Comparison of ENCODE assay signal across 11 cellular contexts in genomic region chr1:6424000-6424565, GRCh38. TPM values are rescaled to one million over a fixed set of nuclear protein-coding genes. Genes with fewer than 3 reads are reported as not detected.
A peak's percentile ranks its signal among the peaks of the same experiment; 100 is the strongest.
DNase-seq lines count a peak whose midpoint lies in the region; ATAC-seq, FAIRE-seq and TF ChIP-seq lines count a peak whose summit lies in the region.
"Had no signal": no experiment of that assay in that cellular context is flagged by ENCODE, and none has a peak within 500 bp of the region (broad histone marks: within the 10 kb centered on the region; RNA-seq: fewer than 3 reads in every experiment).

No MANE protein-coding gene starts in this region.

- H3K18ac ChIP-seq in neuronal stem cell (ENCODE audit: low read length) = peak overlapping the region; percentile 89

- H3K36me3 ChIP-seq in bronchial epithelial cell (ENCODE audit: control insufficient read depth, insufficient read depth, low read length) (no peaks in the 10 kb centered on the region), neuronal stem cell (replicated peaks in 1 of 2; ENCODE audit: control insufficient read depth in 2 of 2, insufficient read depth in 2 of 2, low read length in 2 of 2) (no peaks in the 10 kb centered on the region)

- no peak overlapping the region for H3K4ac ChIP-seq in neuronal stem cell (ENCODE audit: low read length)

- no CpG with 5 or more reads among the region's 35 CpGs for WGBS in neuronal stem cell (ENCODE audit: extremely low coverage in 2 of 2, insufficient read length in 2 of 2, insufficient replicate concordance in 1 of 2), 2 donors

- no peak overlapping the region for H3K4me2 ChIP-seq in neuronal stem cell (ENCODE audit: insufficient read depth, low read length, poor library complexity, severe bottlenecking)

- H2AK5ac ChIP-seq in neuronal stem cell (ENCODE audit: low read depth, low read length) = peak overlapping the region; percentile 76

- H2BK15ac ChIP-seq in neuronal stem cell (ENCODE audit: low read length) = peak overlapping the region; percentile 94

- peaks cover 6 to 7% of the 10 kb centered on the region in 2 donors for H3K4me1 ChIP-seq in neuronal stem cell (ENCODE audit: control insufficient read depth in 2 of 2, insufficient read depth in 1 of 2, low read depth in 1 of 2, low read length in 2 of 2)

- no peak overlapping the region for H4K91ac ChIP-seq in neuronal stem cell (ENCODE audit: low read depth, low read length, poor library complexity)

- peak; percentile 49 for DNase-seq in NCI-H82 (lab: John Stamatoyannopoulos, UW)
- no peak for DNase-seq in NCI-H82 treated with DMSO at 0.1 percent for 48 hours (lab: John Stamatoyannopoulos, UW; ENCODE audit: unreplicated experiment)
- DNase-seq in HuH-7 (ENCODE audit: low spot score) = peak; percentile 55
- DNase-seq in bronchial epithelial cell (ENCODE audit: low read depth) = no peak
- no peak for DNase-seq in neuronal stem cell (ENCODE audit: low spot score)
- DNase-seq in NCI-H524 treated with DMSO at 0.1 percent for 48 hours (lab: John Stamatoyannopoulos, UW) = no peak
- DNase-seq in middle frontal gyrus (ENCODE audit: extremely low spot score, low spot score) = no peak
- DNase-seq: GOT3 had no signal

- H3K27me3 ChIP-seq in bronchial epithelial cell (ENCODE audit: control insufficient read depth, insufficient read depth, low read length) (no peaks in the 10 kb centered on the region), neuronal stem cell (ENCODE audit: control insufficient read depth in 3 of 3, insufficient read depth in 3 of 3, low read depth in 1 of 3, low read length in 3 of 3) (peaks cover 37 to 91% (median 72%) of the 10 kb centered on the region in 3 experiments)

- peak overlapping the region; percentile 28 for H2AFZ ChIP-seq in neuronal stem cell (ENCODE audit: low read length)

- no peak overlapping the region for H2BK5ac ChIP-seq in neuronal stem cell (ENCODE audit: low read length)

- H3K14ac ChIP-seq in neuronal stem cell (ENCODE audit: low read length) = no peak overlapping the region

- ATAC-seq in GM19395 (IDR thresholded peaks at IDR 0.05; ENCODE audit: unreplicated experiment) = no peak

- FAIRE-seq in bronchial epithelial cell (lab: Jason Lieb, UNC) = no peak

- H3K27ac ChIP-seq in neuronal stem cell (replicated peaks; ENCODE audit: low read length) = no peak overlapping the region

- H2BK120ac ChIP-seq in neuronal stem cell (ENCODE audit: low read depth, low read length) = peak overlapping the region; percentile 16

- peak overlapping the region; percentile 68 for H3K23ac ChIP-seq in neuronal stem cell (ENCODE audit: low read depth, low read length, poor library complexity)

- no peak for TF ChIP-seq CTCF in bronchial epithelial cell (IDR thresholded peaks at IDR 0.05; ENCODE audit: insufficient read depth, low read length, severe bottlenecking)

- peaks cover 2% of the 10 kb centered on the region for H3K79me1 ChIP-seq in neuronal stem cell (ENCODE audit: low read depth, low read length)

- H3K4me3 ChIP-seq in bronchial epithelial cell (ENCODE audit: low read depth, low read length) = peak overlapping the region; percentile 19
- no peak overlapping the region for H3K4me3 ChIP-seq in neuronal stem cell (ENCODE audit: low read length in 2 of 2)
- H3K4me3 ChIP-seq: lung had no signal

- H3K9me3 ChIP-seq in neuronal stem cell (replicated peaks in 1 of 2; ENCODE audit: control insufficient read depth in 2 of 2, insufficient read depth in 1 of 2, low read depth in 1 of 2, low read length in 2 of 2) = no peaks in the 10 kb centered on the region

- H4K8ac ChIP-seq in neuronal stem cell (ENCODE audit: low read depth, low read length) = no peak overlapping the region

- no peak overlapping the region for H3K9ac ChIP-seq in neuronal stem cell (ENCODE audit: low read depth, low read length, poor library complexity)

- H2BK12ac ChIP-seq in neuronal stem cell (ENCODE audit: low read length) = no peak overlapping the region

RNA-seq across cellular contexts. Expression of gene ESPN, which starts 0.5 kb away (rescaled TPM):
- total RNA-seq in bronchial epithelial cell = 4.5 and 8.4 TPM in 2 replicates
- polyA plus RNA-seq in neuronal stem cell (2013, experiment 1 of 2) = 3.5 TPM
- 3.6 TPM for polyA plus RNA-seq in neuronal stem cell (2013, experiment 2 of 2)
- total RNA-seq: HT1080 had no signal

RNA-seq across cellular contexts. Expression of gene HES2, which starts 4.4 kb away (rescaled TPM):
- 98.1 and 116 TPM in 2 replicates for total RNA-seq in bronchial epithelial cell
- polyA plus RNA-seq in neuronal stem cell (2013, experiment 1 of 2) = 0.26 TPM
- polyA plus RNA-seq in neuronal stem cell (2013, experiment 2 of 2) = 0.22 TPM

RNA-seq across cellular contexts. Expression of gene ACOT7, which starts 30.5 kb away (rescaled TPM):
- 88.1 and 89.8 TPM in 2 replicates for total RNA-seq in bronchial epithelial cell
- polyA plus RNA-seq in neuronal stem cell (2013, experiment 1 of 2) = 83.2 TPM
- 81.2 TPM for polyA plus RNA-seq in neuronal stem cell (2013, experiment 2 of 2)

RNA-seq across cellular contexts. Expression of gene TNFRSF25, which starts 41.9 kb away (rescaled TPM):
- total RNA-seq in bronchial epithelial cell = 20.5 and 30.3 TPM in 2 replicates
- polyA plus RNA-seq in neuronal stem cell (2013, experiment 1 of 2) = 14.5 TPM
- polyA plus RNA-seq in neuronal stem cell (2013, experiment 2 of 2) = 14.1 TPM

Comparison
In these comparisons a context has a peak if more than half of its experiments do, and no peak if none do; other contexts are left out.
1. DNase-seq: peak in NCI-H82 (single experiment) and HuH-7 (single experiment); none in NCI-H82 treated with DMSO at 0.1 percent for 48 hours (single experiment), bronchial epithelial cell (single experiment), neuronal stem cell (single experiment), NCI-H524 treated with DMSO at 0.1 percent for 48 hours (single experiment) and middle frontal gyrus (single experiment).